In the genomic region with DNA sequence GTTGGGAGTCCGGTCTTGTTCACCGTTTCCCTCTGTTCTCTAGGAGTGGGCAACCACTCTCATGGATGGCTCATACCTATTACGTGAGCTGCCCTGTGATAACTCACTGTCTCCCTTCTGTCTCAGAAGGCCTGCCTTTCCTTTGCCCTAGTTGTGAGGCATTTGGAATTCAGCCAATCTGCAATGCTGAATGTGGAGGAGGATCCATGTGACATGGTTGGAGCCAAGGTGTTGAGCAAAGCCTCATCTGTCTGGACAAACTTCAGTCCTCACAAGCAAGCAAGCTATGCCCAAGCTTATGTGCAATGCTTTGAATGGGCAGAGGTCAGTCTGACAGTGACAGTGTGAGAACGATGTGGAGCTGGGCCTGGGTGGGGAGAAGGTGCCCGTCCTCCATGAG, we compare ENCODE assay signal across 20 cellular contexts. TPM values are rescaled to one million over a fixed set of nuclear protein-coding genes. Genes with fewer than 3 reads are reported as not detected.
A peak's percentile ranks its signal among the peaks of the same experiment; 100 is the strongest.
DNase-seq lines count a peak whose midpoint lies in the region; ATAC-seq, FAIRE-seq and TF ChIP-seq lines count a peak whose summit lies in the region.
"Had no signal": no experiment of that assay in that cellular context is flagged by ENCODE, and none has a peak within 500 bp of the region (broad histone marks: within the 10 kb centered on the region; RNA-seq: fewer than 3 reads in every experiment).

No MANE protein-coding gene starts in this region.

- H3K27me3 ChIP-seq in astrocyte (ENCODE audit: insufficient read depth, low read length): no peaks in the 10 kb centered on the region
- no peaks in the 10 kb centered on the region for H3K27me3 ChIP-seq in subcutaneous abdominal adipose tissue (ENCODE audit: control insufficient read depth in 5 of 5, insufficient read depth in 4 of 5, low read length in 5 of 5)
- H3K27me3 ChIP-seq: ovary had no signal

- H4K20me1 ChIP-seq in astrocyte (ENCODE audit: insufficient read depth, low read length): no peaks in the 10 kb centered on the region

- H3K4me2 ChIP-seq in astrocyte (ENCODE audit: low read length): no peak overlapping the region

- ATAC-seq in Right ventricle myocardium inferior: peak; percentile 52
- no peak for ATAC-seq in Right ventricle myocardium superior (ENCODE audit: poor library complexity)
- ATAC-seq in GM21723 (IDR thresholded peaks at IDR 0.05; ENCODE audit: unreplicated experiment): no peak
- ATAC-seq: stimulated activated naive B cell treated with anti-CD40 and anti-IgM and Interleukin-4, amounts not matched to agents 10 μg/mL and 1 μg/mL and 100 μg/mL, for 72 hours had no signal

- DNase-seq in Right ventricle myocardium inferior (ENCODE audit: missing footprints) (no peak), Right ventricle myocardium superior (no peak), astrocyte (ENCODE audit: low read depth) (peak; percentile 51), kidney tubule cell (ENCODE audit: low spot score) (peak; percentile 86), hepatic stellate cell (ENCODE audit: low spot score) (no peak)
- DNase-seq in NK-92 treated with Interleukin-12 subunit alpha and Interleukin-12 subunit beta, amount 100 ng/mL, for 24 hours (lab: John Stamatoyannopoulos, UW): no peak
- DNase-seq: aorta; CD4-positive, alpha-beta memory T cell; hippocampal formation; NCI-H1092 treated with DMSO at 0.1 percent for 48 hours; ovary; RPMI8226; stimulated activated CD4-positive, alpha-beta T cell treated with anti-CD3 and anti-CD28 coated beads, Interleukin-12 subunit alpha, Interleukin-12 subunit beta, amount 100 ng/mL, for 4 hours; stimulated activated naive B cell treated with anti-CD40 and anti-IgM and Interleukin-4, amounts not matched to agents 10 μg/mL and 1 μg/mL and 100 μg/mL, for 72 hours had no signal

- no peak overlapping the region for H2AFZ ChIP-seq in astrocyte (ENCODE audit: low read depth, low read length)

- no peak for TF ChIP-seq CTCF in astrocyte (IDR thresholded peaks at IDR 0.05; ENCODE audit: insufficient read depth, low read depth, low read length)

- H3K4me3 ChIP-seq in astrocyte (ENCODE audit: insufficient read depth, low read depth, low read length): no peak overlapping the region
- H3K4me3 ChIP-seq in subcutaneous abdominal adipose tissue (ENCODE audit: low read depth in 1 of 5, low read length in 5 of 5): no peak overlapping the region
- H3K4me3 ChIP-seq: coronary artery, ovary had no signal

- H3K27ac ChIP-seq in astrocyte (ENCODE audit: low read depth, low read length) (no peak overlapping the region), subcutaneous abdominal adipose tissue (ENCODE audit: low read depth, low read length) (peak overlapping the region; percentile 88)
- H3K27ac ChIP-seq: coronary artery, ovary had no signal

- no peaks in the 10 kb centered on the region for H3K27me3 Mint-ChIP-seq in astrocyte (ENCODE audit: low read depth, unreplicated experiment)
- H3K27me3 Mint-ChIP-seq: CD4-positive, alpha-beta memory T cell had no signal

- H3K4me1 Mint-ChIP-seq in astrocyte (ENCODE audit: low read depth, unreplicated experiment): peaks cover 34% of the 10 kb centered on the region

- H3K9ac ChIP-seq in astrocyte (ENCODE audit: low read length) (no peak overlapping the region), subcutaneous abdominal adipose tissue (ENCODE audit: low read length in 5 of 5) (peak overlapping the region in 2 of 5 donors; percentile 39 to 64)

- no peaks in the 10 kb centered on the region for H3K79me2 ChIP-seq in astrocyte (ENCODE audit: insufficient read depth, low read length)

- FAIRE-seq in astrocyte (lab: Jason Lieb, UNC): no peak
- FAIRE-seq: endothelial cell of umbilical vein had no signal

- no peak overlapping the region for H3K4me3 Mint-ChIP-seq in astrocyte (ENCODE audit: unreplicated experiment)
- H3K4me3 Mint-ChIP-seq: CD4-positive, alpha-beta memory T cell; stimulated activated naive B cell treated with anti-CD40 and anti-IgM and Interleukin-4, amounts not matched to agents 10 μg/mL and 1 μg/mL and 100 μg/mL, for 72 hours had no signal

- H3K36me3 ChIP-seq in astrocyte (ENCODE audit: insufficient read depth, low read length) (no peaks in the 10 kb centered on the region), subcutaneous abdominal adipose tissue (ENCODE audit: control insufficient read depth in 5 of 5, insufficient read depth in 5 of 5, low read length in 5 of 5) (no peaks in the 10 kb centered on the region)
- H3K36me3 ChIP-seq: ovary had no signal

- H3K9me3 ChIP-seq in astrocyte (ENCODE audit: insufficient read depth, low read depth, low read length) (no peaks in the 10 kb centered on the region), subcutaneous abdominal adipose tissue (ENCODE audit: control insufficient read depth in 5 of 5, low read length in 5 of 5) (no peaks in the 10 kb centered on the region)
- H3K9me3 ChIP-seq: ovary had no signal

- H3K27ac Mint-ChIP-seq in astrocyte (ENCODE audit: unreplicated experiment): no peak overlapping the region
- H3K27ac Mint-ChIP-seq: activated T-helper 2 cell treated with anti-CD3 and anti-CD28 coated beads, Interferon-gamma antibody, Interleukin-2, Interleukin-4, amounts not matched to agents 10 μg/mL and 5 μg/mL and 100 μg/mL, durations not matched to agents 14 hours and 24 hours and 36 hours; stimulated activated naive B cell treated with anti-CD40 and anti-IgM and Interleukin-4, amounts not matched to agents 10 μg/mL and 1 μg/mL and 100 μg/mL, for 72 hours had no signal

- intact Hi-C loops in Right ventricle myocardium inferior (cut with DNase I): no loop called here
- intact Hi-C loops in Right ventricle myocardium superior (cut with DNase I): no loop called here

- no peaks in the 10 kb centered on the region for H3K9me3 Mint-ChIP-seq in astrocyte (ENCODE audit: unreplicated experiment)
- H3K9me3 Mint-ChIP-seq: activated T-helper 2 cell treated with anti-CD3 and anti-CD28 coated beads, Interferon-gamma antibody, Interleukin-2, Interleukin-4, amounts not matched to agents 10 μg/mL and 5 μg/mL and 100 μg/mL, durations not matched to agents 14 hours and 24 hours and 36 hours; stimulated activated naive B cell treated with anti-CD40 and anti-IgM and Interleukin-4, amounts not matched to agents 10 μg/mL and 1 μg/mL and 100 μg/mL, for 72 hours had no signal

- no peaks in the 10 kb centered on the region for H3K36me3 Mint-ChIP-seq in astrocyte (ENCODE audit: low read depth, unreplicated experiment)
- H3K36me3 Mint-ChIP-seq: CD4-positive, alpha-beta memory T cell; stimulated activated naive B cell treated with anti-CD40 and anti-IgM and Interleukin-4, amounts not matched to agents 10 μg/mL and 1 μg/mL and 100 μg/mL, for 72 hours had no signal

- H3K4me1 ChIP-seq in astrocyte (ENCODE audit: insufficient read depth, low read length): peaks cover 7% of the 10 kb centered on the region
- peaks cover 16 to 63% (median 51%) of the 10 kb centered on the region in 5 donors for H3K4me1 ChIP-seq in subcutaneous abdominal adipose tissue (ENCODE audit: control insufficient read depth in 5 of 5, insufficient read depth in 5 of 5, low read length in 5 of 5)

RNA-seq across cellular contexts. Expression of gene ATP10A, which starts 37.8 kb away (rescaled TPM):
- total RNA-seq in Right ventricle myocardium inferior (1.7 TPM), Right ventricle myocardium superior (0.75 TPM), astrocyte (21.1 and 36.6 TPM in 2 replicates)
- total RNA-seq: A172, endothelial cell of umbilical vein had no signal

Comparison
In these comparisons a context has a peak if more than half of its experiments do, and no peak if none do; other contexts are left out.
1. DNase-seq: peak in astrocyte (single experiment) and kidney tubule cell (single experiment); none in Right ventricle myocardium inferior (single experiment), Right ventricle myocardium superior (single experiment), hepatic stellate cell (single experiment) and NK-92 treated with Interleukin-12 subunit alpha and Interleukin-12 subunit beta, amount 100 ng/mL, for 24 hours (single experiment).